10 cellular contexts compared by ENCODE assay signal in the genomic region with DNA sequence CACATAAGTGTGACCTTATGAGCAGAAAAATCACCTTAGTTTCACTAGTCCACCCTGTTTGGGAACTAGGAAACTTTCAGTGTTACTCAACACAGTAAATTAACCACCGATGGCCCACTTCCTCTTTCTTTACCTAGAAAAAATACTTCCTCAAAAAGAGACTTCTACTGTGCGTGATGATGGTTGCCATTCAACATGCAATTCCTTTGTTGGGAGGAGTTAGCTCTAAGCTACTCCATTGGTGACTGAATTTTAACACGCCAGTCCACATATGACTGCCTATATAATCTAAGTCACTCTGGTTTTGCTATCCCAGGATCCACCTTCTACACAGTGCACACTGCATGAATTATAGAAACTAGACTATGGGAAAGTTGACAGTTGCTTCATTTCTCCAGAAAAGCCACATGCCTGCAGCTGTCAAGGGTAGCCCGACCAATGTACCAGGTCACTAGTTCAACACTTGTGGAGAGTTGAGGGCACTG. TPM values are rescaled to one million over a fixed set of nuclear protein-coding genes. Genes with fewer than 3 reads are reported as not detected.
DNase-seq lines count a peak whose midpoint lies in the region; ATAC-seq and TF ChIP-seq lines count a peak whose summit lies in the region.
"Had no signal": no experiment of that assay in that cellular context is flagged by ENCODE, and none has a peak within 500 bp of the region (broad histone marks: within the 10 kb centered on the region; RNA-seq: fewer than 3 reads in every experiment).

No MANE protein-coding gene starts in this region.

- H3K27ac ChIP-seq in A673 (ENCODE audit: low read depth, low read length, poor library complexity, severe bottlenecking): no peak overlapping the region
- H3K27ac ChIP-seq: coronary artery, prostate gland had no signal

- ATAC-seq in GM18868 (IDR thresholded peaks at IDR 0.05; ENCODE audit: unreplicated experiment) (peak; percentile 93), HG02571 (IDR thresholded peaks at IDR 0.05; ENCODE audit: unreplicated experiment) (peak; percentile 98), HG03520 (IDR thresholded peaks at IDR 0.05; ENCODE audit: unreplicated experiment) (peak; percentile 96), memory B cell (ENCODE audit: low read depth) (peak; percentile 42), omental fat pad (ENCODE audit: low FRiP score) (no peak)

- no peaks in the 10 kb centered on the region for H3K27me3 ChIP-seq in A673 (replicated peaks; ENCODE audit: insufficient read depth, low read depth, low read length, poor library complexity)

- peaks cover 29% of the 10 kb centered on the region for H3K4me1 ChIP-seq in A673 (ENCODE audit: insufficient read depth, low read length, poor library complexity, severe bottlenecking)
- H3K4me1 ChIP-seq: prostate gland had no signal

- DNase-seq in memory B cell (ENCODE audit: low spot score in 2 of 2) (no peak), SHP77 treated with DMSO at 0.1 percent for 48 hours (lab: John Stamatoyannopoulos, UW) (no peak), omental fat pad (ENCODE audit: low spot score) (no peak), A673 (ENCODE audit: low spot score) (no peak)
- DNase-seq in activated naive CD4-positive, alpha-beta T cell treated with anti-CD3 and anti-CD28 coated beads, Interleukin-2, amount 50 U/mL, for 16 hours: no peak

- H3K9me3 Mint-ChIP-seq in memory B cell: peaks cover 9% of the 10 kb centered on the region

- no peak overlapping the region for H3K4me3 ChIP-seq in A673 (ENCODE audit: low read depth, low read length, poor library complexity, severe bottlenecking)
- H3K4me3 ChIP-seq: coronary artery, prostate gland had no signal

- no TSS peak for BruUV-seq in A673 (replicated peaks; lab: Mats Ljungman, UMichigan)

- POLR2A ChIA-PET in A673 (lab: Charles Lee; ENCODE audit: low non-redundant PET): no interaction called here

- no peaks in the 10 kb centered on the region for H3K9me3 ChIP-seq in A673 (ENCODE audit: low read depth, low read length, poor library complexity, severe bottlenecking)
- H3K9me3 ChIP-seq: prostate gland had no signal

- no peak overlapping the region for H3K27ac Mint-ChIP-seq in memory B cell

- H3K27me3 Mint-ChIP-seq in memory B cell: no peaks in the 10 kb centered on the region

- no peaks in the 10 kb centered on the region for H3K36me3 Mint-ChIP-seq in memory B cell

- TF ChIP-seq CTCF in omental fat pad (IDR thresholded peaks at IDR 0.05): no peak
- no peak for TF ChIP-seq CTCF in A673 (conservative IDR thresholded peaks at IDR 0.05; ENCODE audit: low read depth, low read length)

- H3K36me3 ChIP-seq in A673 (ENCODE audit: insufficient read depth, low read length, poor library complexity, severe bottlenecking): no peaks in the 10 kb centered on the region
- H3K36me3 ChIP-seq: prostate gland had no signal

- CTCF ChIA-PET in A673 (lab: Charles Lee): no interaction called here

- H3K4me3 Mint-ChIP-seq in memory B cell: no peak overlapping the region

- intact Hi-C loops in A673 (cut with micrococcal nuclease; ENCODE audit: unreplicated experiment): loop anchor here (5.0 to 10.0 kb wide), 3 partner anchors 113 to 625 kb away; no protein-coding TSS in a partner anchor

- no peaks in the 10 kb centered on the region for H3K4me1 Mint-ChIP-seq in memory B cell

RNA-seq across cellular contexts. Expression of gene REG3G, which starts 47.8 kb away (rescaled TPM):
- under 1 TPM in 1 of 4 donors, not detected in 3; 0.65 TPM for total RNA-seq in omental fat pad
- total RNA-seq in A673 (2021): not detected in 2 replicates
